Comparison of ENCODE assay signal across 17 cellular contexts in the genomic region with DNA sequence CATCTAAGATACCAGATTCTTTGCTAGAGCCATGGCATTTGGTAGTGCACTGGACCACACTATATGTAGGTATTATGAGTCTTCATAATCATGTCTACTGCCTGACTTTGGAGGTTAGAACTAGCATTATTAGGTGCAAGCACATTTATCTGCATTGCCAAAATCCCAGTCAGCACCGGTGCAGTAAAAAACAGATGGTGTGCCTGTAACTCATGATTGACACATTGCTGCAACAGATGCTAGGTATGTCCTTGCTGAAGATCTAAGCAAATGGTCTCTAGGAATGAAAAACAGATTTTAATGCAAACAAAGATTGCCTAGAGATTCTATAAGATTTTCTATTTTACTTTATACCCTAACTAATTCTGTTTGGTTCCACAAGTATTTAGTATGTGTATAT. TPM values are rescaled to one million over a fixed set of nuclear protein-coding genes. Genes with fewer than 3 reads are reported as not detected.
DNase-seq lines count a peak whose midpoint lies in the region; ATAC-seq and TF ChIP-seq lines count a peak whose summit lies in the region.
"Had no signal": no experiment of that assay in that cellular context is flagged by ENCODE, and none has a peak within 500 bp of the region (broad histone marks: within the 10 kb centered on the region; RNA-seq: fewer than 3 reads in every experiment).

No MANE protein-coding gene starts in this region.

- TF ChIP-seq CTCF in KMS-11 (conservative IDR thresholded peaks at IDR 0.05; ENCODE audit: low read depth, low read length), result no peak
- no peak for TF ChIP-seq CTCF in RWPE2 (IDR thresholded peaks at IDR 0.05; ENCODE audit: poor library complexity, severe bottlenecking)

- intact Hi-C loops in naive thymus-derived CD4-positive, alpha-beta T cell (cut with micrococcal nuclease), result loop anchor here (5.0 to 10.0 kb wide), 6 partner anchors 46 to 746 kb away; a partner anchor contains a TSS

- no peak overlapping the region for H3K4me3 ChIP-seq in BLaER1
- H3K4me3 ChIP-seq in KMS-11 (IDR thresholded peaks at IDR 0.05; ENCODE audit: insufficient read depth, low read depth, low read length), result no peak overlapping the region
- no peak overlapping the region for H3K4me3 ChIP-seq in RWPE2 (ENCODE audit: severe bottlenecking)
- H3K4me3 ChIP-seq in naive thymus-derived CD4-positive, alpha-beta T cell (ENCODE audit: low read length), result no peak overlapping the region
- H3K4me3 ChIP-seq: body of pancreas, SK-N-MC, stomach, uterus had no signal

- peaks cover 50 to 62% (median 53%) of the 10 kb centered on the region in 7 donors for H3K4me1 Mint-ChIP-seq in naive thymus-derived CD4-positive, alpha-beta T cell

- POLR2A ChIA-PET in naive thymus-derived CD4-positive, alpha-beta T cell (lab: Charles Lee), result interaction anchor here (0.7 to 1.5 kb wide), 4 partner anchors 10 to 47 kb away, joined by 3 to 5 read pairs (median 3); no protein-coding TSS in a partner anchor

- no peaks in the 10 kb centered on the region for H3K27me3 ChIP-seq in BLaER1
- no peaks in the 10 kb centered on the region for H3K27me3 ChIP-seq in KMS-11 (ENCODE audit: insufficient read depth, low read depth)
- no peaks in the 10 kb centered on the region for H3K27me3 ChIP-seq in RWPE2 (ENCODE audit: insufficient read depth, poor library complexity, severe bottlenecking)
- H3K27me3 ChIP-seq in naive thymus-derived CD4-positive, alpha-beta T cell (ENCODE audit: control insufficient read depth in 2 of 2, insufficient read depth in 2 of 2, low read length in 2 of 2), result no peaks in the 10 kb centered on the region
- H3K27me3 ChIP-seq: body of pancreas, stomach, uterus had no signal

- peaks cover 0 to 19% (median 0%) of the 10 kb centered on the region in 5 donors for H3K36me3 Mint-ChIP-seq in naive thymus-derived CD4-positive, alpha-beta T cell

- H3K9ac ChIP-seq in BLaER1 (no peak overlapping the region), KMS-11 (no peak overlapping the region)

- peaks cover 55% of the 10 kb centered on the region for H3K4me1 ChIP-seq in BLaER1
- H3K4me1 ChIP-seq in KMS-11 (ENCODE audit: low read depth, poor library complexity, severe bottlenecking), result peaks cover 75% of the 10 kb centered on the region
- peaks cover 32% of the 10 kb centered on the region for H3K4me1 ChIP-seq in RWPE2 (ENCODE audit: insufficient read depth, poor library complexity, severe bottlenecking)
- peaks cover 30 to 43% of the 10 kb centered on the region in 2 donors for H3K4me1 ChIP-seq in naive thymus-derived CD4-positive, alpha-beta T cell (ENCODE audit: control insufficient read depth in 2 of 2, insufficient read depth in 2 of 2, low read length in 2 of 2)
- H3K4me1 ChIP-seq: body of pancreas, uterus had no signal

- H3K4me2 ChIP-seq in BLaER1 (peak overlapping the region; percentile 78), KMS-11 (peak overlapping the region; percentile 82)

- H3K36me3 ChIP-seq in BLaER1 (0 out of 2 replicates have a peak, but pooled peaks cover 15% of the 10 kb centered on the region), KMS-11 (ENCODE audit: insufficient read depth) (no peaks in the 10 kb centered on the region), RWPE2 (ENCODE audit: low read depth) (no peaks in the 10 kb centered on the region)
- H3K36me3 ChIP-seq in naive thymus-derived CD4-positive, alpha-beta T cell (ENCODE audit: control insufficient read depth in 2 of 3, insufficient read depth in 3 of 3, low read length in 3 of 3), result no peaks in the 10 kb centered on the region
- H3K36me3 ChIP-seq: stomach, uterus had no signal

- no peak overlapping the region for H3K27ac Mint-ChIP-seq in naive thymus-derived CD4-positive, alpha-beta T cell

- CTCF ChIA-PET in naive thymus-derived CD4-positive, alpha-beta T cell (lab: Charles Lee), result interaction anchor here (0.6 kb wide), 1 partner anchor 224 kb away, joined by 4 read pairs; no protein-coding TSS in a partner anchor

- H3K27ac ChIP-seq in BLaER1 (no peak overlapping the region), KMS-11 (peak overlapping the region; percentile 73), RWPE2 (ENCODE audit: poor library complexity, severe bottlenecking) (peak overlapping the region; percentile 42)
- H3K27ac ChIP-seq in naive thymus-derived CD4-positive, alpha-beta T cell (ENCODE audit: low read depth, low read length), result no peak overlapping the region
- H3K27ac ChIP-seq: SK-N-MC, uterus had no signal

- ATAC-seq in RWPE2 (ENCODE audit: low read depth), result no peak
- no peak for ATAC-seq in naive thymus-derived CD4-positive, alpha-beta T cell
- ATAC-seq in HG02884 (IDR thresholded peaks at IDR 0.05; ENCODE audit: unreplicated experiment), result no peak
- ATAC-seq in GM18520 (IDR thresholded peaks at IDR 0.05; ENCODE audit: unreplicated experiment), result no peak
- ATAC-seq: body of pancreas had no signal

- H3K27me3 Mint-ChIP-seq in naive thymus-derived CD4-positive, alpha-beta T cell, result no peaks in the 10 kb centered on the region
- H3K27me3 Mint-ChIP-seq: activated naive CD4-positive, alpha-beta T cell treated with anti-CD3 and anti-CD28 coated beads, Interleukin-2, amount 10 ng/mL, durations not matched to agents 7 days and 5 days had no signal

- peak overlapping the region in 7 of 10 donors; percentile 6 to 78 (median 52) for H3K4me3 Mint-ChIP-seq in naive thymus-derived CD4-positive, alpha-beta T cell

- no peak overlapping the region for H2AFZ ChIP-seq in KMS-11 (ENCODE audit: low read depth)

- H3K9me3 ChIP-seq in BLaER1 (peaks cover 22% of the 10 kb centered on the region), RWPE2 (ENCODE audit: severe bottlenecking) (no peaks in the 10 kb centered on the region)
- H3K9me3 ChIP-seq in naive thymus-derived CD4-positive, alpha-beta T cell (ENCODE audit: control insufficient read depth in 2 of 3, low read length in 3 of 3), result no peaks in the 10 kb centered on the region
- H3K9me3 ChIP-seq: body of pancreas, stomach, uterus had no signal

- no peak for DNase-seq in RWPE2 (ENCODE audit: low spot score)
- DNase-seq in naive thymus-derived CD4-positive, alpha-beta T cell, result no peak
- no peak for DNase-seq in iPS-NIHi11 (ENCODE audit: low spot score)
- no peak for DNase-seq in NOMO-1 (lab: John Stamatoyannopoulos, UW; ENCODE audit: unreplicated experiment in 2 of 2)
- DNase-seq: activated naive CD4-positive, alpha-beta T cell treated with anti-CD3 and anti-CD28 coated beads, Interleukin-2, amount 10 ng/mL, durations not matched to agents 7 days and 5 days; body of pancreas; left cardiac atrium; NCI-H1436; NCI-H345; OCI-M1; stomach; uterus had no signal

- peaks cover 0 to 4% (median 0%) of the 10 kb centered on the region in 11 donors for H3K9me3 Mint-ChIP-seq in naive thymus-derived CD4-positive, alpha-beta T cell

- H3K79me2 ChIP-seq in KMS-11 (ENCODE audit: insufficient read depth, low read depth), result peaks cover 91% of the 10 kb centered on the region

- H4K20me1 ChIP-seq in BLaER1, result peaks cover 15% of the 10 kb centered on the region
- no peaks in the 10 kb centered on the region for H4K20me1 ChIP-seq in KMS-11 (ENCODE audit: insufficient read depth)

RNA-seq across cellular contexts. Expression of a gene that starts 47.7 kb away (rescaled TPM):
- total RNA-seq in naive thymus-derived CD4-positive, alpha-beta T cell, result 10 to 100 TPM; 19.8 to 39.6 (median 23.3) TPM
- polyA plus RNA-seq in naive thymus-derived CD4-positive, alpha-beta T cell, result 1 to 10 TPM; 4.2 to 5.7 TPM

Comparison
In these comparisons a context has a peak if more than half of its experiments do, and no peak if none do; other contexts are left out.
1. H3K27ac ChIP-seq: peak in KMS-11 (single experiment) and RWPE2 (single experiment); none in BLaER1 (single experiment) and naive thymus-derived CD4-positive, alpha-beta T cell (single experiment).